Comparison of ENCODE assay signal across 13 cellular contexts in the genomic region with DNA sequence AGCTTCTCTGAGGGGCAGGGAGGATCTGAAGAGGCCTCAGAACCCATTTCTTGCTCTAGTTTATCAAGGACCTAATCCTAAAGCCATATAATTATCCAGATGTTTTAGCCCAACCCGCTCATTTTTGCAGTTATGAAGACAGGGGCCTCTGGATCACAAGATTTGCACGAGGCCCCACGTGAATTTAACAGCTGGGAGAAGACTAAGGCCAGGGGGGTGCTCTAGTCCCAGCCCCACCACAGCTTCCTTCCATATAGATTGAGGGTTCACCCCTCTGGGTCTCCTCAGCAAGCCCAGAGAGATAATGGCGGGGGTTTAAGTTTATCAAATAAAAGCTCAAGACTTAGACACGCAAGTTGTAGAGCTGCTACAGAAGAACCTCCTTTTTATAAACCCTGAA. TPM values are rescaled to one million over a fixed set of nuclear protein-coding genes. Genes with fewer than 3 reads are reported as not detected.
DNase-seq lines count a peak whose midpoint lies in the region; ATAC-seq and TF ChIP-seq lines count a peak whose summit lies in the region.
"Had no signal": no experiment of that assay in that cellular context is flagged by ENCODE, and none has a peak within 500 bp of the region (broad histone marks: within the 10 kb centered on the region; RNA-seq: fewer than 3 reads in every experiment).

No MANE protein-coding gene starts in this region.

- peaks cover 8% of the 10 kb centered on the region for H3K9me3 Mint-ChIP-seq in HFFc6
- peaks cover 14 to 30% (median 23%) of the 10 kb centered on the region in 5 experiments for H3K9me3 Mint-ChIP-seq in brain
- H3K9me3 Mint-ChIP-seq in effector memory CD8-positive, alpha-beta T cell = peaks cover 2 to 8% of the 10 kb centered on the region in 2 donors

- peak overlapping the region; percentile 99 for H3K27ac Mint-ChIP-seq in HFFc6
- peak overlapping the region in 4 of 5 experiments; percentile 83 to 100 (median 96) for H3K27ac Mint-ChIP-seq in brain
- peak overlapping the region in 1 of 2 donors; percentile 42 for H3K27ac Mint-ChIP-seq in effector memory CD8-positive, alpha-beta T cell
- H3K27ac Mint-ChIP-seq: memory B cell had no signal

- H3K4me1 ChIP-seq in lower lobe of right lung (peaks cover 29% of the 10 kb centered on the region), skeletal muscle tissue (ENCODE audit: control insufficient read depth in 3 of 3, insufficient read depth in 3 of 3, low read length in 3 of 3) (peaks cover 26 to 46% (median 41%) of the 10 kb centered on the region in 3 donors)
- H3K4me1 ChIP-seq: BLaER1 had no signal

- H3K9ac ChIP-seq in skeletal muscle tissue (ENCODE audit: low read depth in 1 of 3, low read length in 3 of 3) = no peak overlapping the region
- H3K9ac ChIP-seq: BLaER1 had no signal

- no peak for ATAC-seq in lower lobe of right lung
- no peak for ATAC-seq in HG02840 (IDR thresholded peaks at IDR 0.05; ENCODE audit: low FRiP score, unreplicated experiment)
- no peak for ATAC-seq in effector memory CD8-positive, alpha-beta T cell (replicated peaks)

- H3K4me1 Mint-ChIP-seq in HFFc6 (ENCODE audit: low read depth) = peaks cover 62% of the 10 kb centered on the region
- peaks cover 59% of the 10 kb centered on the region for H3K4me1 Mint-ChIP-seq in brain
- peaks cover 4 to 6% of the 10 kb centered on the region in 2 donors for H3K4me1 Mint-ChIP-seq in effector memory CD8-positive, alpha-beta T cell (ENCODE audit: low read depth in 2 of 2)

- H3K27me3 ChIP-seq in lower lobe of right lung (ENCODE audit: low read depth) (no peaks in the 10 kb centered on the region), skeletal muscle tissue (ENCODE audit: control insufficient read depth in 3 of 3, insufficient read depth in 3 of 3, low read length in 3 of 3) (no peaks in the 10 kb centered on the region)
- H3K27me3 ChIP-seq: BLaER1 had no signal

- TF ChIP-seq CTCF in HFFc6 (IDR thresholded peaks at IDR 0.05) (no peak), brain (conservative IDR thresholded peaks at IDR 0.05) (no peak), lower lobe of right lung (IDR thresholded peaks at IDR 0.05) (no peak)

- H3K9me3 ChIP-seq in lower lobe of right lung (peaks cover 10% of the 10 kb centered on the region), skeletal muscle tissue (ENCODE audit: control insufficient read depth in 3 of 3, low read length in 3 of 3) (no peaks in the 10 kb centered on the region)

- H3K36me3 ChIP-seq in lower lobe of right lung (no peaks in the 10 kb centered on the region), skeletal muscle tissue (ENCODE audit: control insufficient read depth in 3 of 3, insufficient read depth in 3 of 3, low read length in 3 of 3) (no peaks in the 10 kb centered on the region)
- H3K36me3 ChIP-seq: BLaER1 had no signal

- intact Hi-C loops in lower lobe of right lung (cut with DNase I) (no loop called here), head of caudate nucleus (cut with DNase I) (no loop called here)

- H3K27me3 Mint-ChIP-seq in HFFc6 (ENCODE audit: insufficient read depth) (peaks cover 5% of the 10 kb centered on the region), brain (no peaks in the 10 kb centered on the region)
- H3K27me3 Mint-ChIP-seq in effector memory CD8-positive, alpha-beta T cell = no peaks in the 10 kb centered on the region

- no peak overlapping the region for H3K4me3 ChIP-seq in lower lobe of right lung
- H3K4me3 ChIP-seq in skeletal muscle tissue (ENCODE audit: low read length in 3 of 3) = no peak overlapping the region
- H3K4me3 ChIP-seq: BLaER1 had no signal

- peak overlapping the region; percentile 79 for H3K27ac ChIP-seq in lower lobe of right lung
- H3K27ac ChIP-seq in skeletal muscle tissue (ENCODE audit: low read depth, low read length) = peak overlapping the region; percentile 83
- H3K27ac ChIP-seq: BLaER1 had no signal

- H3K4me3 Mint-ChIP-seq in HFFc6 (peak overlapping the region; percentile 52), brain (peak overlapping the region in 2 of 5 experiments; percentile 57 to 59)
- H3K4me3 Mint-ChIP-seq in effector memory CD8-positive, alpha-beta T cell = no peak overlapping the region
- H3K4me3 Mint-ChIP-seq: memory B cell had no signal

- DNase-seq in HFFc6 (no peak), lower lobe of right lung (no peak), head of caudate nucleus (no peak)
- DNase-seq in activated T-cell treated with anti-CD3 and anti-CD28 coated beads, Interleukin-2, amount 50 U/mL, for 48 hours = no peak
- no peak for DNase-seq in effector memory CD8-positive, alpha-beta T cell
- DNase-seq: GF-D8; NCI-H2081 treated with DMSO at 0.1 percent for 48 hours; stimulated activated naive CD4-positive, alpha-beta T cell had no signal

- H3K36me3 Mint-ChIP-seq in HFFc6 (ENCODE audit: low read depth) = peaks cover 14% of the 10 kb centered on the region
- H3K36me3 Mint-ChIP-seq in brain = peaks cover 14% of the 10 kb centered on the region
- peaks cover 3% of the 10 kb centered on the region for H3K36me3 Mint-ChIP-seq in effector memory CD8-positive, alpha-beta T cell (ENCODE audit: insufficient read depth)

RNA-seq across cellular contexts. Expression of a gene that starts 7.5 kb away (rescaled TPM):
- total RNA-seq in HFFc6 (2021; fragmentation: NEBNext Ultra II Directional; extraction: Animal tissue kit (Norgen Biotek cat#: 25700)) = not detected
- polyA plus RNA-seq in brain (ENCODE audit: insufficient read depth, low read depth, low replicate concordance) = not detected
- total RNA-seq in lower lobe of right lung (0.30 TPM), skeletal muscle tissue (2.6 TPM)

RNA-seq across cellular contexts. Expression of a gene that starts 28.2 kb away (rescaled TPM):
- not detected for total RNA-seq in HFFc6 (2021; fragmentation: NEBNext Ultra II Directional; extraction: Animal tissue kit (Norgen Biotek cat#: 25700))
- polyA plus RNA-seq in brain (ENCODE audit: insufficient read depth, low read depth, low replicate concordance) = 2.3 TPM
- total RNA-seq in lower lobe of right lung (not detected), skeletal muscle tissue (not detected)
